In the genomic region with DNA sequence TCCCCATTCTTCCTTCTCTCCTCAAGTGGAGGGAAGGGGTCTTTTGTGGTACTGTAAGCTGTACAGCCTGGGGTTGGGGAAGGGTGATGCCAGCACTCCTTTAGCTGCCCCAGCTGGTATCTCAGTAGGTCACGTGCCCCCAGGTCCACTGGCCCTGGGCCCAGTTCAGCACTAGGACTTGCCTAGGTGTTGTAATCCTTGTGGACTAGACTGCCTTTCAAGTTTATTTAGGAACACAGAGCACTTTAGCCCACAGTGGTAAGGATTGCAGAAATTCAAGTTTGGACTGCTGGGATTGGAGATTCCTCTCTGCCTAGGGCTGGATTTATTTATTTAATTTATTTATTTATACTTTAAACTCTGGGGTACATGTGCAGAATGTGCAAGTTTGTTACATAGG, we compare ENCODE assay signal across 17 cellular contexts.
DNase-seq lines count a peak whose midpoint lies in the region; ATAC-seq and TF ChIP-seq lines count a peak whose summit lies in the region.
"Had no signal": no experiment of that assay in that cellular context is flagged by ENCODE, and none has a peak within 500 bp of the region (broad histone marks: within the 10 kb centered on the region; RNA-seq: fewer than 3 reads in every experiment).

No MANE protein-coding gene starts in this region.

- no peak for TF ChIP-seq CTCF in C4-2B (conservative IDR thresholded peaks at IDR 0.05)
- no peak for TF ChIP-seq CTCF in LNCaP clone FGC (IDR thresholded peaks at IDR 0.05; ENCODE audit: control insufficient read depth, extremely low read depth, insufficient read depth)
- TF ChIP-seq CTCF in left lung (IDR thresholded peaks at IDR 0.05) = no peak
- TF ChIP-seq CTCF in upper lobe of right lung (IDR thresholded peaks at IDR 0.05) = no peak

- intact Hi-C loops in left lung (cut with DNase I) = no loop called here
- intact Hi-C loops in upper lobe of right lung (cut with DNase I) = no loop called here

- H3K27ac ChIP-seq in C4-2B (peak overlapping the region; percentile 51; the same call in 1 of the 2 replicates), left lung (no peak overlapping the region), upper lobe of right lung (no peak overlapping the region)

- ATAC-seq in left lung (peak; percentile 25), upper lobe of right lung (peak; percentile 68), HG02885 (IDR thresholded peaks at IDR 0.05; ENCODE audit: poor library complexity, unreplicated experiment) (no peak), HG02588 (IDR thresholded peaks at IDR 0.05; ENCODE audit: unreplicated experiment) (no peak)
- ATAC-seq: HCT116 had no signal

- H3K36me3 ChIP-seq in left lung (no peaks in the 10 kb centered on the region), upper lobe of right lung (no peaks in the 10 kb centered on the region)
- H3K36me3 ChIP-seq: BE2C had no signal

- DNase-seq in LNCaP clone FGC (ENCODE audit: low read depth) = peak; percentile 75
- DNase-seq in left lung = no peak
- peak; percentile 75 for DNase-seq in upper lobe of right lung
- no peak for DNase-seq in foreskin melanocyte
- DNase-seq: ACHN; BE2C; C1 segment of cervical spinal cord; CD4-positive, alpha-beta T cell; DMS153; DMS79; GDM1; HFFc6 had no signal

- H3K9me3 ChIP-seq in left lung (peaks cover 0 to 11% of the 10 kb centered on the region in 2 donors), upper lobe of right lung (no peaks in the 10 kb centered on the region)
- H3K9me3 ChIP-seq: BE2C had no signal

- no peaks in the 10 kb centered on the region for H3K27me3 ChIP-seq in left lung
- H3K27me3 ChIP-seq in upper lobe of right lung = no peaks in the 10 kb centered on the region
- H3K27me3 ChIP-seq: BE2C had no signal

- H3K4me1 ChIP-seq in left lung = no peaks in the 10 kb centered on the region
- no peaks in the 10 kb centered on the region for H3K4me1 ChIP-seq in upper lobe of right lung
- H3K4me1 ChIP-seq: BE2C had no signal

- H3K4me3 ChIP-seq in LNCaP clone FGC (ENCODE audit: low read depth, low read length) (no peak overlapping the region), left lung (no peak overlapping the region), upper lobe of right lung (no peak overlapping the region)
- H3K4me3 ChIP-seq: GM23338 had no signal

Comparison
In these comparisons a context has a peak if more than half of its experiments do, and no peak if none do; other contexts are left out.
1. DNase-seq: peak in LNCaP clone FGC (single experiment) and upper lobe of right lung (single experiment); none in left lung (0 of 2) and foreskin melanocyte (single experiment).
2. ATAC-seq: peak in left lung (single experiment) and upper lobe of right lung (single experiment); none in HG02885 (single experiment) and HG02588 (single experiment).